Comparison of ENCODE assay signal across 9 cellular contexts in genomic region chr13:75762967-75763366, GRCh38.
DNase-seq lines count a peak whose midpoint lies in the region; ATAC-seq and TF ChIP-seq lines count a peak whose summit lies in the region.
"Had no signal": no experiment of that assay in that cellular context is flagged by ENCODE, and none has a peak within 500 bp of the region (broad histone marks: within the 10 kb centered on the region; RNA-seq: fewer than 3 reads in every experiment).

No MANE protein-coding gene starts in this region.

- DNase-seq in prostate gland (ENCODE audit: low spot score) (no peak), cerebellum (ENCODE audit: low spot score) (no peak), head of caudate nucleus (no peak)
- no peak for DNase-seq in NK-92 treated with Interleukin-12 subunit alpha and Interleukin-12 subunit beta, amount 100 ng/mL, for 24 hours (lab: John Stamatoyannopoulos, UW)
- DNase-seq: NCI-H2107 had no signal

- no peak for TF ChIP-seq CTCF in prostate gland (IDR thresholded peaks at IDR 0.05)

- H3K4me3 ChIP-seq in duodenal mucosa (ENCODE audit: low read depth in 1 of 2, low read length in 2 of 2) (peak overlapping the region; percentile 67 to 69), prostate gland (peak overlapping the region; percentile 26 to 35)

- 61% methylated on average over 2 of the region's 2 CpGs for whole genome bisulfite sequencing in prostate gland

- H3K27ac ChIP-seq in duodenal mucosa (ENCODE audit: low read depth, low read length) (peak overlapping the region; percentile 45), prostate gland (peak overlapping the region; percentile 77 to 84)

- no peak for TF ChIP-seq POLR2A in prostate gland (IDR thresholded peaks at IDR 0.05)

- intact Hi-C loops in prostate gland (cut with DNase I) (no loop called here), head of caudate nucleus (cut with DNase I) (no loop called here)

- H3K4me1 ChIP-seq in duodenal mucosa (ENCODE audit: control insufficient read depth in 1 of 2, insufficient read depth in 2 of 2, low read length in 2 of 2) (peaks cover 4 to 26% of the 10 kb centered on the region in 2 donors), prostate gland (replicated peaks) (no peaks in the 10 kb centered on the region)

- ATAC-seq in GM18870 (IDR thresholded peaks at IDR 0.05; ENCODE audit: unreplicated experiment) = peak; percentile 7
- peak; percentile 8 for ATAC-seq in HG03135 (IDR thresholded peaks at IDR 0.05; ENCODE audit: unreplicated experiment)
- ATAC-seq in HG02588 (IDR thresholded peaks at IDR 0.05; ENCODE audit: unreplicated experiment) = no peak

- peak overlapping the region; percentile 25 to 69 for H3K9ac ChIP-seq in duodenal mucosa (ENCODE audit: low read depth in 1 of 2, low read length in 2 of 2)

- no peaks in the 10 kb centered on the region for H3K27me3 ChIP-seq in duodenal mucosa (ENCODE audit: control insufficient read depth in 1 of 2, insufficient read depth in 2 of 2, low read length in 2 of 2)
- H3K27me3 ChIP-seq in prostate gland (replicated peaks; ENCODE audit: insufficient read depth) = no peaks in the 10 kb centered on the region

- H3K9me3 ChIP-seq in duodenal mucosa (ENCODE audit: control insufficient read depth in 1 of 2, low read length in 2 of 2) = no peaks in the 10 kb centered on the region
- H3K9me3 ChIP-seq in prostate gland = no peaks in the 10 kb centered on the region

- H3K36me3 ChIP-seq in duodenal mucosa (ENCODE audit: control insufficient read depth in 1 of 2, insufficient read depth in 2 of 2, low read length in 2 of 2) = peaks cover 0 to 3% of the 10 kb centered on the region in 2 donors
- H3K36me3 ChIP-seq in prostate gland = no peaks in the 10 kb centered on the region
